In genomic region chr11:118091690-118092089, GRCh38 we compare ENCODE assay signal across 1 cellular context.
TF ChIP-seq lines count a peak whose summit lies in the region.

No MANE protein-coding gene starts in this region.

TF ChIP-seq in HepG2, 621 proteins besides CTCF, POLR2A, EP300 and RAD21 (continued from another document):
- TF ChIP-seq, protein P1, sequence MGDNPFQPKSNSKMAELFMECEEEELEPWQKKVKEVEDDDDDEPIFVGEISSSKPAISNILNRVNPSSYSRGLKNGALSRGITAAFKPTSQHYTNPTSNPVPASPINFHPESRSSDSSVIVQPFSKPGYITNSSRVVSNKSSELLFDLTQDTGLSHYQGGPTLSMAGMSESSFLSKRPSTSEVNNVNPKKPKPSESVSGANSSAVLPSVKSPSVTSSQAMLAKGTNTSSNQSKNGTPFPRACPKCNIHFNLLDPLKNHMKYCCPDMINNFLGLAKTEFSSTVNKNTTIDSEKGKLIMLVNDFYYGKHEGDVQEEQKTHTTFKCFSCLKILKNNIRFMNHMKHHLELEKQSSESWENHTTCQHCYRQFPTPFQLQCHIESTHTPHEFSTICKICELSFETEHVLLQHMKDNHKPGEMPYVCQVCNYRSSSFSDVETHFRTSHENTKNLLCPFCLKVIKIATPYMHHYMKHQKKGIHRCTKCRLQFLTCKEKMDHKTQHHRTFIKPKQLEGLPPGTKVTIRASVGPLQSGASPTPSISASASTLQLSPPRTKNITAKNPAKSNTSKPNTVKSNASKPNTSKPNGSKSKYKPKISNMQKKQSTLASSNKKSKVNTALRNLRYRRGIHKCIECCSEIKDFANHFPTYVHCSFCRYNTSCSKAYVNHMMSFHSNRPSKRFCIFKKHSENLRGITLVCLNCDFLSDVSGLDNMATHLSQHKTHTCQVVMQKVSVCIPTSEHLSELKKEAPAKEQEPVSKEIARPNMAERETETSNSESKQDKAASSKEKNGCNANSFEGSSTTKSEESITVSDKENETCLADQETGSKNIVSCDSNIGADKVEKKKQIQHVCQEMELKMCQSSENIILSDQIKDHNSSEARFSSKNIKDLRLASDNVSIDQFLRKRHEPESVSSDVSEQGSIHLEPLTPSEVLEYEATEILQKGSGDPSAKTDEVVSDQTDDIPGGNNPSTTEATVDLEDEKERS (CRISPR knock-in tag; IDR thresholded peaks at IDR 0.05): no peak
- TF ChIP-seq ZBTB2 (CRISPR knock-in tag; IDR thresholded peaks at IDR 0.05; ENCODE audit: low read depth): no peak
- TF ChIP-seq, protein P2, sequence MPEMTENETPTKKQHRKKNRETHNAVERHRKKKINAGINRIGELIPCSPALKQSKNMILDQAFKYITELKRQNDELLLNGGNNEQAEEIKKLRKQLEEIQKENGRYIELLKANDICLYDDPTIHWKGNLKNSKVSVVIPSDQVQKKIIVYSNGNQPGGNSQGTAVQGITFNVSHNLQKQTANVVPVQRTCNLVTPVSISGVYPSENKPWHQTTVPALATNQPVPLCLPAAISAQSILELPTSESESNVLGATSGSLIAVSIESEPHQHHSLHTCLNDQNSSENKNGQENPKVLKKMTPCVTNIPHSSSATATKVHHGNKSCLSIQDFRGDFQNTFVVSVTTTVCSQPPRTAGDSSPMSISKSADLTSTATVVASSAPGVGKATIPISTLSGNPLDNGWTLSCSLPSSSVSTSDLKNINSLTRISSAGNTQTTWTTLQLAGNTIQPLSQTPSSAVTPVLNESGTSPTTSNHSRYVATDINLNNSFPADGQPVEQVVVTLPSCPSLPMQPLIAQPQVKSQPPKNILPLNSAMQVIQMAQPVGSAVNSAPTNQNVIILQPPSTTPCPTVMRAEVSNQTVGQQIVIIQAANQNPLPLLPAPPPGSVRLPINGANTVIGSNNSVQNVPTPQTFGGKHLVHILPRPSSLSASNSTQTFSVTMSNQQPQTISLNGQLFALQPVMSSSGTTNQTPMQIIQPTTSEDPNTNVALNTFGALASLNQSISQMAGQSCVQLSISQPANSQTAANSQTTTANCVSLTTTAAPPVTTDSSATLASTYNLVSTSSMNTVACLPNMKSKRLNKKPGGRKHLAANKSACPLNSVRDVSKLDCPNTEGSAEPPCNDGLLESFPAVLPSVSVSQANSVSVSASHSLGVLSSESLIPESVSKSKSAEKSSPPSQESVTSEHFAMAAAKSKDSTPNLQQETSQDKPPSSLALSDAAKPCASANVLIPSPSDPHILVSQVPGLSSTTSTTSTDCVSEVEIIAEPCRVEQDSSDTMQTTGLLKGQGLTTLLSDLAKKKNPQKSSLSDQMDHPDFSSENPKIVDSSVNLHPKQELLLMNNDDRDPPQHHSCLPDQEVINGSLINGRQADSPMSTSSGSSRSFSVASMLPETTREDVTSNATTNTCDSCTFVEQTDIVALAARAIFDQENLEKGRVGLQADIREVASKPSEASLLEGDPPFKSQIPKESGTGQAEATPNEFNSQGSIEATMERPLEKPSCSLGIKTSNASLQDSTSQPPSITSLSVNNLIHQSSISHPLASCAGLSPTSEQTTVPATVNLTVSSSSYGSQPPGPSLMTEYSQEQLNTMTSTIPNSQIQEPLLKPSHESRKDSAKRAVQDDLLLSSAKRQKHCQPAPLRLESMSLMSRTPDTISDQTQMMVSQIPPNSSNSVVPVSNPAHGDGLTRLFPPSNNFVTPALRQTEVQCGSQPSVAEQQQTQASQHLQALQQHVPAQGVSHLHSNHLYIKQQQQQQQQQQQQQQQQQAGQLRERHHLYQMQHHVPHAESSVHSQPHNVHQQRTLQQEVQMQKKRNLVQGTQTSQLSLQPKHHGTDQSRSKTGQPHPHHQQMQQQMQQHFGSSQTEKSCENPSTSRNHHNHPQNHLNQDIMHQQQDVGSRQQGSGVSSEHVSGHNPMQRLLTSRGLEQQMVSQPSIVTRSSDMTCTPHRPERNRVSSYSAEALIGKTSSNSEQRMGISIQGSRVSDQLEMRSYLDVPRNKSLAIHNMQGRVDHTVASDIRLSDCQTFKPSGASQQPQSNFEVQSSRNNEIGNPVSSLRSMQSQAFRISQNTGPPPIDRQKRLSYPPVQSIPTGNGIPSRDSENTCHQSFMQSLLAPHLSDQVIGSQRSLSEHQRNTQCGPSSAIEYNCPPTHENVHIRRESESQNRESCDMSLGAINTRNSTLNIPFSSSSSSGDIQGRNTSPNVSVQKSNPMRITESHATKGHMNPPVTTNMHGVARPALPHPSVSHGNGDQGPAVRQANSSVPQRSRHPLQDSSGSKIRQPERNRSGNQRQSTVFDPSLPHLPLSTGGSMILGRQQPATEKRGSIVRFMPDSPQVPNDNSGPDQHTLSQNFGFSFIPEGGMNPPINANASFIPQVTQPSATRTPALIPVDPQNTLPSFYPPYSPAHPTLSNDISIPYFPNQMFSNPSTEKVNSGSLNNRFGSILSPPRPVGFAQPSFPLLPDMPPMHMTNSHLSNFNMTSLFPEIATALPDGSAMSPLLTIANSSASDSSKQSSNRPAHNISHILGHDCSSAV (CRISPR knock-in tag; IDR thresholded peaks at IDR 0.05; ENCODE audit: borderline replicate concordance): no peak
- TF ChIP-seq SOX5 (CRISPR knock-in tag; IDR thresholded peaks at IDR 0.05; ENCODE audit: borderline replicate concordance): peak; percentile 44; the same call in 1 of the 2 replicates
- no peak for TF ChIP-seq ZNF570 (CRISPR knock-in tag; IDR thresholded peaks at IDR 0.05; ENCODE audit: borderline replicate concordance)
- no peak for TF ChIP-seq CENPX (CRISPR knock-in tag; IDR thresholded peaks at IDR 0.05)
- peak; percentile 23; the same call in 1 of the 2 replicates for TF ChIP-seq HMG20A (CRISPR knock-in tag; IDR thresholded peaks at IDR 0.05; ENCODE audit: borderline replicate concordance)
- TF ChIP-seq ZNF607 (CRISPR knock-in tag; IDR thresholded peaks at IDR 0.05; ENCODE audit: borderline replicate concordance): no peak
- TF ChIP-seq NCOR1 (IDR thresholded peaks at IDR 0.05; ENCODE audit: borderline replicate concordance, low read length): peak; percentile 43; the same call in 1 of the 2 replicates
- TF ChIP-seq, protein P3, sequence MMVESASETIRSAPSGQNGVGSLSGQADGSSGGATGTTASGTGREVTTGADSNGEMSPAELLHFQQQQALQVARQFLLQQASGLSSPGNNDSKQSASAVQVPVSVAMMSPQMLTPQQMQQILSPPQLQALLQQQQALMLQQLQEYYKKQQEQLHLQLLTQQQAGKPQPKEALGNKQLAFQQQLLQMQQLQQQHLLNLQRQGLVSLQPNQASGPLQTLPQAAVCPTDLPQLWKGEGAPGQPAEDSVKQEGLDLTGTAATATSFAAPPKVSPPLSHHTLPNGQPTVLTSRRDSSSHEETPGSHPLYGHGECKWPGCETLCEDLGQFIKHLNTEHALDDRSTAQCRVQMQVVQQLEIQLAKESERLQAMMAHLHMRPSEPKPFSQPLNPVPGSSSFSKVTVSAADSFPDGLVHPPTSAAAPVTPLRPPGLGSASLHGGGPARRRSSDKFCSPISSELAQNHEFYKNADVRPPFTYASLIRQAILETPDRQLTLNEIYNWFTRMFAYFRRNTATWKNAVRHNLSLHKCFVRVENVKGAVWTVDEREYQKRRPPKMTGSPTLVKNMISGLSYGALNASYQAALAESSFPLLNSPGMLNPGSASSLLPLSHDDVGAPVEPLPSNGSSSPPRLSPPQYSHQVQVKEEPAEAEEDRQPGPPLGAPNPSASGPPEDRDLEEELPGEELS (CRISPR knock-in tag; IDR thresholded peaks at IDR 0.05): no peak
- TF ChIP-seq SOX6 (IDR thresholded peaks at IDR 0.05): no peak
- peak; percentile 42 for TF ChIP-seq SOX6 (CRISPR knock-in tag; IDR thresholded peaks at IDR 0.05)
- TF ChIP-seq RXRB (CRISPR knock-in tag; IDR thresholded peaks at IDR 0.05; ENCODE audit: borderline replicate concordance): peak; percentile 31; the same call in 1 of the 2 replicates
- no peak for TF ChIP-seq ZFP90 (CRISPR knock-in tag; IDR thresholded peaks at IDR 0.05; ENCODE audit: borderline replicate concordance)
- peak; percentile 80 for TF ChIP-seq HNF4A (CRISPR knock-in tag; IDR thresholded peaks at IDR 0.05)
- TF ChIP-seq MAFG (CRISPR knock-in tag; IDR thresholded peaks at IDR 0.05): no peak
- TF ChIP-seq FLYWCH1 (CRISPR knock-in tag; IDR thresholded peaks at IDR 0.05): no peak
- TF ChIP-seq ZNF574 (CRISPR knock-in tag; IDR thresholded peaks at IDR 0.05): 0 out of 2 replicates have a peak, but pooled peaks have one; percentile 30
- no peak for TF ChIP-seq ZNF614 (CRISPR knock-in tag; IDR thresholded peaks at IDR 0.05; ENCODE audit: borderline replicate concordance)
TF ChIP-seq in HepG2: peak in this region for 17.
